In genomic region chr18:50559750-50560680, GRCh38 we compare ENCODE assay signal across 8 cellular contexts. TPM values are rescaled to one million over a fixed set of nuclear protein-coding genes. Genes with fewer than 3 reads are reported as not detected.
DNase-seq lines count a peak whose midpoint lies in the region; ATAC-seq and TF ChIP-seq lines count a peak whose summit lies in the region.

Gene MAPK4, plus strand, starts transcription at chr18:50560087. Its CDS starts 103,872 bp downstream, at chr18:50663959.

- H3K4me3 Mint-ChIP-seq in naive B cell: peak within 1 kb of the TSS; percentile 67 to 84 (median 76)

- peak within 1 kb of the TSS in 1 of 6 donors; percentile 48 for H3K27ac Mint-ChIP-seq in naive B cell

- H3K36me3 ChIP-seq in Karpas-422 (ENCODE audit: insufficient read depth, low read length): no peaks in the 10 kb centered on the region

- H3K9ac ChIP-seq in Karpas-422 (ENCODE audit: low read length): no peak within 1 kb of the TSS

- no peaks in the 10 kb centered on the region for H4K20me1 ChIP-seq in Karpas-422 (ENCODE audit: insufficient read depth, low read depth, low read length)

- H3K27ac ChIP-seq in Karpas-422 (ENCODE audit: low read length): no peak within 1 kb of the TSS

- no peaks in the 10 kb centered on the region for H3K9me3 ChIP-seq in Karpas-422 (ENCODE audit: low read length)

- no peaks in the 10 kb centered on the region for H3K9me2 ChIP-seq in Karpas-422 (replicated peaks; ENCODE audit: insufficient read depth, low read length)

- peaks cover 7 to 21% (median 18%) of the 10 kb centered on the region in 7 donors for H3K9me3 Mint-ChIP-seq in naive B cell

- no peak within 1 kb of the TSS for H2AFZ ChIP-seq in Karpas-422 (ENCODE audit: low read length)

- H3K4me1 ChIP-seq in Karpas-422 (ENCODE audit: low read length): no peaks in the 10 kb centered on the region

- H3K27me3 Mint-ChIP-seq in naive B cell: peaks cover 66 to 80% (median 68%) of the 10 kb centered on the region in 3 donors

- ATAC-seq in naive B cell (ENCODE audit: low read depth in 2 of 2) (peak; percentile 70 to 79), HG02798 (IDR thresholded peaks at IDR 0.05; ENCODE audit: poor library complexity, unreplicated experiment) (no peak)

- peak within 1 kb of the TSS; percentile 50 for H3K4me3 ChIP-seq in fibroblast of the aortic adventitia (ENCODE audit: low read depth, low read length)
- H3K4me3 ChIP-seq in Karpas-422 (ENCODE audit: low read length): no peak within 1 kb of the TSS

- no peaks in the 10 kb centered on the region for H3K79me2 ChIP-seq in Karpas-422 (ENCODE audit: low read length)

- peaks cover 5 to 12% of the 10 kb centered on the region in 2 donors for H3K36me3 Mint-ChIP-seq in naive B cell

- no peaks in the 10 kb centered on the region for H3K27me3 ChIP-seq in Karpas-422 (ENCODE audit: low read length)

- H3K4me1 Mint-ChIP-seq in naive B cell: peaks cover 0 to 13% (median 4%) of the 10 kb centered on the region in 3 donors

- H3K4me2 ChIP-seq in Karpas-422 (ENCODE audit: low read depth, low read length, poor library complexity, severe bottlenecking): no peak within 1 kb of the TSS

- TF ChIP-seq CTCF in fibroblast of the aortic adventitia (IDR thresholded peaks at IDR 0.05; ENCODE audit: insufficient read depth, low read length): no peak

- DNase-seq in stimulated activated CD4-positive, alpha-beta T cell treated with anti-CD3 and anti-CD28 coated beads, Interleukin-15, amount 100 ng/mL, for 24 hours: peak; percentile 50
- DNase-seq in stimulated activated CD4-positive, alpha-beta T cell treated with anti-CD3 and anti-CD28 coated beads, Interleukin-4, amount 100 ng/mL, for 24 hours: no peak
- DNase-seq in HK-2 (ENCODE audit: unreplicated experiment) (peak; percentile 13), fibroblast of the aortic adventitia (ENCODE audit: low read depth) (peak; percentile 4), naive B cell (peak; percentile 6), Karpas-422 (no peak)
- peak; percentile 56 for DNase-seq in activated CD8-positive, alpha-beta memory T cell treated with anti-CD3 and anti-CD28 coated beads, Interleukin-2, amount 50 U/mL, for 48 hours

RNA-seq across cellular contexts. Expression of gene MAPK4, which starts in this region (rescaled TPM):
- under 0.01 TPM in 1 of 2 replicates, not detected in the other for total RNA-seq in fibroblast of the aortic adventitia (ENCODE audit: low replicate concordance)
- not detected for polyA plus RNA-seq in naive B cell (ENCODE audit: low read depth in 6 of 6)
- not detected in 2 replicates for total RNA-seq in Karpas-422 (2014; rRNA removed; shearing (Covaris generic); ENCODE audit: low replicate concordance)

Comparison
In these comparisons a context has a peak if more than half of its experiments do, and no peak if none do; other contexts are left out.
1. DNase-seq: peak in stimulated activated CD4-positive, alpha-beta T cell treated with anti-CD3 and anti-CD28 coated beads, Interleukin-15, amount 100 ng/mL, for 24 hours (single experiment), HK-2 (single experiment) and activated CD8-positive, alpha-beta memory T cell treated with anti-CD3 and anti-CD28 coated beads, Interleukin-2, amount 50 U/mL, for 48 hours (single experiment); none in stimulated activated CD4-positive, alpha-beta T cell treated with anti-CD3 and anti-CD28 coated beads, Interleukin-4, amount 100 ng/mL, for 24 hours (single experiment) and Karpas-422 (single experiment).
2. Peak in DNase-seq and H3K4me3 ChIP-seq in fibroblast of the aortic adventitia; RNA of the gene not detected or under 1 TPM.
3. Peak in DNase-seq and ATAC-seq in naive B cell; RNA of the gene not detected or under 1 TPM.